ENCODE assay signal across 17 cellular contexts in the genomic region with DNA sequence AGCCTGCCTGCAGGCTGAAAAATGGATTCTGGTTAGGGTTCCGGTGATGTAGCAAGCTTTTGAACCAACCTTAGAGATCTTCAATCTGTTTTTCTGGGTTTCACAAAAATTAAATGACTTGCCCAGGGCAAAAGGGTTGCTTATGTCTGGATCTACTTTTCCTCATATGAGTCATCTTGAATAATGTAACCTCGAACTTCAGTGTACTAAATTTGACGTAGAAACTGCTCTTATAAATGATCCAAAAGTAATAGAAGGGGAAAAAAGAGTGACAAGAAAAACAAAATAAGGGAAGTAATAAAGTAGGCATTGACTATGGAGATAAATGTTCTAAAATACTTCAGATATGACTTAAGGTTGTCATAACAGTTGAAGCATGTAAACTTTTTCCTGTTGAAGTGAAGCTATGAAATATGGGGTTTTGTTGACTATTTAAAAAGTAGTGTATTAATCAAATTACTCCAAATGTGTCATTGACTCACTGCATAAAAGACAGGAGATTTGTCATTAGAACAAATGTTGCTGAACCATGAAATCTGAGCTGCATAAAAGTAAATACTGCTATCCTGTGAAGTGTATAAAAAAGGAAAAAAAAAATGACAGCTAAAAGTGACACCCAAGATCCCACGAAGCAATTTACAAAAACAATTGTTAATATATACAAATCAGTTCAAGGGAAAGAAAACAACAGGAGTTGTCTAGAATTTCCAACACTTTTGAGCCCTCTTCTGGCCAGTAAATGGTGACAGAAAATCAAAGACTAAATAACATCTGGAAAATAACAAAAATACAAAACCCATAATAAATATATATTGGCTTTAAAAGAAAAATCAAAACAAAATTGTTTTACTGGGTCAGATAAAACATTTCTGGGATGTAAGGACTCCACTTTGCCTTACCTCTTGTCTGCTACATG.
DNase-seq lines count a peak whose midpoint lies in the region; ATAC-seq, FAIRE-seq and TF ChIP-seq lines count a peak whose summit lies in the region.
"Had no signal": no experiment of that assay in that cellular context is flagged by ENCODE, and none has a peak within 500 bp of the region (broad histone marks: within the 10 kb centered on the region; RNA-seq: fewer than 3 reads in every experiment).

No MANE protein-coding gene starts in this region.

- no peaks in the 10 kb centered on the region for H4K20me1 ChIP-seq in hepatocyte (ENCODE audit: insufficient read depth, poor library complexity, severe bottlenecking)

- peak; percentile 48 for DNase-seq in HS-5 (ENCODE audit: low read depth)
- DNase-seq in bronchial epithelial cell (ENCODE audit: low read depth) = peak; percentile 76
- no peak for DNase-seq in hepatocyte (ENCODE audit: low spot score)
- no peak for DNase-seq in activated naive CD8-positive, alpha-beta T cell treated with anti-CD3 and anti-CD28 coated beads, Interleukin-2, amount 50 U/mL, for 24 hours
- no peak for DNase-seq in Peyer's patch
- no peak for DNase-seq in NCI-H2107 treated with DMSO at 0.1 percent for 48 hours (lab: John Stamatoyannopoulos, UW; ENCODE audit: unreplicated experiment)
- DNase-seq: activated T-cell treated with anti-CD3 and anti-CD28 coated beads, Interleukin-2, amount 50 U/mL, for 1 hour; BE2C; caudate nucleus; glutamatergic neuron; lower lobe of right lung; psoas muscle; RPMI8226 had no signal

- no peak overlapping the region for H3K4me2 ChIP-seq in hepatocyte

- TF ChIP-seq CTCF in bronchial epithelial cell (IDR thresholded peaks at IDR 0.05; ENCODE audit: insufficient read depth, low read length, severe bottlenecking) (no peak), hepatocyte (IDR thresholded peaks at IDR 0.05; ENCODE audit: poor library complexity) (peak; percentile 5), Peyer's patch (IDR thresholded peaks at IDR 0.05) (no peak)

- no peaks in the 10 kb centered on the region for H3K36me3 Mint-ChIP-seq in activated naive CD8-positive, alpha-beta T cell treated with anti-CD3 and anti-CD28 coated beads, Interleukin-2, amount 50 U/mL, for 24 hours (ENCODE audit: low read depth)

- H2AFZ ChIP-seq in ACC112 (ENCODE audit: low read length, unreplicated experiment) = peak overlapping the region; percentile 49
- H2AFZ ChIP-seq in hepatocyte = no peak overlapping the region

- H3K9me3 ChIP-seq in hepatocyte (ENCODE audit: low read depth) = no peaks in the 10 kb centered on the region
- H3K9me3 ChIP-seq in Peyer's patch = no peaks in the 10 kb centered on the region
- H3K9me3 ChIP-seq: BE2C, HAP-1, lower lobe of right lung, psoas muscle, thoracic aorta had no signal

- H3K4me1 Mint-ChIP-seq in activated naive CD8-positive, alpha-beta T cell treated with anti-CD3 and anti-CD28 coated beads, Interleukin-2, amount 50 U/mL, for 24 hours = no peaks in the 10 kb centered on the region

- no peaks in the 10 kb centered on the region for H3K27me3 ChIP-seq in ACC112 (ENCODE audit: insufficient read depth, low read length)
- no peaks in the 10 kb centered on the region for H3K27me3 ChIP-seq in bronchial epithelial cell (ENCODE audit: control insufficient read depth, insufficient read depth, low read length)
- H3K27me3 ChIP-seq in hepatocyte = no peaks in the 10 kb centered on the region
- no peaks in the 10 kb centered on the region for H3K27me3 ChIP-seq in Peyer's patch

- no peak overlapping the region for H3K27ac Mint-ChIP-seq in activated naive CD8-positive, alpha-beta T cell treated with anti-CD3 and anti-CD28 coated beads, Interleukin-2, amount 50 U/mL, for 24 hours

- no peak overlapping the region for H3K4me3 Mint-ChIP-seq in activated naive CD8-positive, alpha-beta T cell treated with anti-CD3 and anti-CD28 coated beads, Interleukin-2, amount 50 U/mL, for 24 hours

- H3K79me2 ChIP-seq in ACC112 (ENCODE audit: control insufficient read depth, insufficient read depth, low read length, unreplicated experiment) (no peaks in the 10 kb centered on the region), hepatocyte (no peaks in the 10 kb centered on the region)

- no peaks in the 10 kb centered on the region for H3K9me3 Mint-ChIP-seq in activated naive CD8-positive, alpha-beta T cell treated with anti-CD3 and anti-CD28 coated beads, Interleukin-2, amount 50 U/mL, for 24 hours

- no peak for FAIRE-seq in bronchial epithelial cell (lab: Jason Lieb, UNC)

- H3K27ac ChIP-seq in ACC112 (ENCODE audit: low read depth, low read length) (peak overlapping the region; percentile 89), hepatocyte (no peak overlapping the region), Peyer's patch (no peak overlapping the region)
- H3K27ac ChIP-seq: lower lobe of right lung, psoas muscle, thoracic aorta had no signal

- peaks cover 52% of the 10 kb centered on the region for H3K4me1 ChIP-seq in ACC112 (ENCODE audit: control insufficient read depth, insufficient read depth, low read length, unreplicated experiment)
- peaks cover 12% of the 10 kb centered on the region for H3K4me1 ChIP-seq in hepatocyte (ENCODE audit: insufficient read depth)
- H3K4me1 ChIP-seq in Peyer's patch = peaks cover 0 to 6% (median 2%) of the 10 kb centered on the region in 4 donors
- H3K4me1 ChIP-seq: BE2C, HAP-1, lower lobe of right lung, psoas muscle had no signal

- WGBS in hepatocyte (ENCODE audit: low lambda C conversion rate, missing lambda C conversion rate) = 62% methylated on average over 4 of the region's 4 CpGs

- no peak for ATAC-seq in activated naive CD8-positive, alpha-beta T cell treated with anti-CD3 and anti-CD28 coated beads, Interleukin-2, amount 50 U/mL, for 24 hours
- no peak for ATAC-seq in HG03159 (IDR thresholded peaks at IDR 0.05; ENCODE audit: unreplicated experiment)
- ATAC-seq: lower lobe of right lung, psoas muscle had no signal

- peaks cover 10% of the 10 kb centered on the region for H3K27me3 Mint-ChIP-seq in activated naive CD8-positive, alpha-beta T cell treated with anti-CD3 and anti-CD28 coated beads, Interleukin-2, amount 50 U/mL, for 24 hours

- TF ChIP-seq POLR2A in Peyer's patch (IDR thresholded peaks at IDR 0.05) = no peak

- H3K4me3 ChIP-seq in ACC112 (ENCODE audit: low read depth, low read length) (peak overlapping the region; percentile 55; the same call in 1 of the 2 replicates), bronchial epithelial cell (ENCODE audit: low read depth, low read length) (no peak overlapping the region), hepatocyte (no peak overlapping the region), Peyer's patch (no peak overlapping the region)
- H3K4me3 ChIP-seq: HAP-1, lower lobe of right lung, psoas muscle, thoracic aorta had no signal

- no peaks in the 10 kb centered on the region for H3K9me2 ChIP-seq in hepatocyte (replicated peaks; ENCODE audit: insufficient read depth)

- H3K36me3 ChIP-seq in ACC112 (ENCODE audit: insufficient read depth, low read length) (no peaks in the 10 kb centered on the region), bronchial epithelial cell (ENCODE audit: control insufficient read depth, insufficient read depth, low read length) (no peaks in the 10 kb centered on the region), hepatocyte (replicated peaks; ENCODE audit: insufficient read depth, low read depth) (no peaks in the 10 kb centered on the region), Peyer's patch (no peaks in the 10 kb centered on the region)
- H3K36me3 ChIP-seq: BE2C, HAP-1, lower lobe of right lung, thoracic aorta had no signal

Comparison
In these comparisons a context has a peak if more than half of its experiments do, and no peak if none do; other contexts are left out.
1. DNase-seq: peak in HS-5 (single experiment) and bronchial epithelial cell (single experiment); none in hepatocyte (single experiment), activated naive CD8-positive, alpha-beta T cell treated with anti-CD3 and anti-CD28 coated beads, Interleukin-2, amount 50 U/mL, for 24 hours (single experiment), Peyer's patch (0 of 3) and NCI-H2107 treated with DMSO at 0.1 percent for 48 hours (single experiment).